Comparison of ENCODE assay signal across 19 cellular contexts in the genomic region with DNA sequence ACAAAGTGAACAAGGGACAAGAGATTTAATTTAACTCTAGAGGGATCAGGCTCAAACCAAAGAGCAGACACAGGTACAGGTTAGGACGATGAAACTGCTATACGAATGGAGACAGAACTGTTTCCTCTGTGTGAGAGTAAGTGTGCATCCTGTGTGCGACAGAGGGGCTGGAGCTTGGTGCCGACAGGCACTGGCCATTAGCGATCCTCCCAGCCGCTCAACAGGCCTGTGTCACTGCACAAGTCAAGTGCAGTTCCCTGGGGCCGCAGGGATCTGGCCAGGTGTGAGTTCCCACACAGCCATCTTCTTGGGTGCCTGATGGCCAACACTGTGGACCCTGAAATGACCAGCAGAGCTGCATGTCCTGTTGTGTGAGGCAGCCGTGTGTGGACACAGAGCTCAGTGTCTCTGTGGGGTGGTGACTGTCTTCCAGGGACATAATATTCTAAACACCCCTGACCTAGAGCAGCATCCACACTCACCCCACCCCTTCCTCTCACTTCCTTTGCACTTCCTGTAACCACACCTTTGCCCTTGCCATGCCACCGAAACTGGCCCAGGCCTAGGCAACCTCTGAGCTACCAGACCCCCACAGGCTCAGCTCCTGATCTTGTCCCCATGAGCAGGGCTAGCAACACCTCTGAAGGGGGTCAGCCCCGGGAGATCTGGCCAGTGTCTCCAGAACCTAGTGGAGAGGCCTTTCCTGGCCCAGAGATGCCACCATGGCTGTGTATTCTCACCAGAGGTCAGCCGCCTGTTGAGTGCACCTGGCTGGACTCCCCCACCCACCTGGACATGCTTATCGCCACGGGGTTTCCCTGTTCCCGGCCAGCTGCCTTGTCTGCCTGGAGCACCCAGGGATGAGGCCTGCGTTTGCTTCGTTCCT. TPM values are rescaled to one million over a fixed set of nuclear protein-coding genes. Genes with fewer than 3 reads are reported as not detected.
DNase-seq lines count a peak whose midpoint lies in the region; ATAC-seq and TF ChIP-seq lines count a peak whose summit lies in the region.
"Had no signal": no experiment of that assay in that cellular context is flagged by ENCODE, and none has a peak within 500 bp of the region (broad histone marks: within the 10 kb centered on the region; RNA-seq: fewer than 3 reads in every experiment).

No MANE protein-coding gene starts in this region.

- H3K4me3 ChIP-seq in H7 (ENCODE audit: insufficient read depth, low read depth, low read length): no peak overlapping the region
- H3K4me3 ChIP-seq: hepatocyte, suprapubic skin had no signal

- ATAC-seq in activated CD4-positive, alpha-beta T cell treated with anti-CD3 and anti-CD28 coated beads for 36 hours: no peak
- peak; percentile 48 for ATAC-seq in activated CD8-positive, alpha-beta T cell treated with anti-CD3 and anti-CD28 coated beads for 36 hours
- ATAC-seq in memory B cell (ENCODE audit: low read depth) (no peak), GM21390 (IDR thresholded peaks at IDR 0.05; ENCODE audit: unreplicated experiment) (no peak)
- ATAC-seq: left ventricle myocardium superior had no signal

- H3K4me1 Mint-ChIP-seq in activated CD4-positive, alpha-beta T cell treated with anti-CD3 and anti-CD28 coated beads for 36 hours: peaks cover 8% of the 10 kb centered on the region
- H3K4me1 Mint-ChIP-seq in activated CD8-positive, alpha-beta T cell treated with anti-CD3 and anti-CD28 coated beads for 36 hours (ENCODE audit: low read depth): peaks cover 13% of the 10 kb centered on the region
- peaks cover 4% of the 10 kb centered on the region for H3K4me1 Mint-ChIP-seq in memory B cell

- no peak overlapping the region for H3K4me3 Mint-ChIP-seq in activated CD4-positive, alpha-beta T cell treated with anti-CD3 and anti-CD28 coated beads for 36 hours
- H3K4me3 Mint-ChIP-seq in activated CD8-positive, alpha-beta T cell treated with anti-CD3 and anti-CD28 coated beads for 36 hours: no peak overlapping the region
- peak overlapping the region; percentile 46 for H3K4me3 Mint-ChIP-seq in memory B cell

- H3K36me3 Mint-ChIP-seq in activated CD4-positive, alpha-beta T cell treated with anti-CD3 and anti-CD28 coated beads for 36 hours (ENCODE audit: low read depth): no peaks in the 10 kb centered on the region
- no peaks in the 10 kb centered on the region for H3K36me3 Mint-ChIP-seq in activated CD8-positive, alpha-beta T cell treated with anti-CD3 and anti-CD28 coated beads for 36 hours (ENCODE audit: low read depth)
- no peaks in the 10 kb centered on the region for H3K36me3 Mint-ChIP-seq in memory B cell

- in situ Hi-C loops in G401 (cut with HindIII; ENCODE audit: low sequenced_read_pairs): no loop called here

- no peaks in the 10 kb centered on the region for H3K27me3 Mint-ChIP-seq in activated CD4-positive, alpha-beta T cell treated with anti-CD3 and anti-CD28 coated beads for 36 hours
- H3K27me3 Mint-ChIP-seq in activated CD8-positive, alpha-beta T cell treated with anti-CD3 and anti-CD28 coated beads for 36 hours: no peaks in the 10 kb centered on the region
- H3K27me3 Mint-ChIP-seq in memory B cell: peaks cover 2% of the 10 kb centered on the region

- H3K27ac Mint-ChIP-seq in activated CD4-positive, alpha-beta T cell treated with anti-CD3 and anti-CD28 coated beads for 36 hours: peak overlapping the region; percentile 78
- peak overlapping the region; percentile 85 for H3K27ac Mint-ChIP-seq in activated CD8-positive, alpha-beta T cell treated with anti-CD3 and anti-CD28 coated beads for 36 hours
- peak overlapping the region; percentile 3 for H3K27ac Mint-ChIP-seq in memory B cell

- intact Hi-C loops in activated CD4-positive, alpha-beta T cell treated with anti-CD3 and anti-CD28 coated beads for 36 hours (cut with DNase I, micrococcal nuclease): no loop called here
- intact Hi-C loops in activated CD8-positive, alpha-beta T cell treated with anti-CD3 and anti-CD28 coated beads for 36 hours (cut with micrococcal nuclease): no loop called here

- CTCF ChIA-PET in activated CD4-positive, alpha-beta T cell treated with anti-CD3 and anti-CD28 coated beads for 36 hours (lab: Charles Lee): interaction anchor here (0.6 to 2.3 kb wide), 4 partner anchors 11 to 266 kb away, joined by 3 to 9 read pairs (median 6); a partner anchor contains a TSS
- CTCF ChIA-PET in activated CD8-positive, alpha-beta T cell treated with anti-CD3 and anti-CD28 coated beads for 36 hours (lab: Charles Lee): interaction anchor here (0.7 to 6.3 kb wide), 3 partner anchors 12 to 150 kb away, joined by 3 to 41 read pairs (median 3); a partner anchor contains a TSS

- no peaks in the 10 kb centered on the region for H3K36me3 ChIP-seq in H7 (replicated peaks; ENCODE audit: control insufficient read depth, insufficient read depth, low read length)
- H3K36me3 ChIP-seq: brain microvascular endothelial cell, suprapubic skin had no signal

- POLR2A ChIA-PET in activated CD4-positive, alpha-beta T cell treated with anti-CD3 and anti-CD28 coated beads for 36 hours (lab: Charles Lee): no interaction called here
- POLR2A ChIA-PET in activated CD8-positive, alpha-beta T cell treated with anti-CD3 and anti-CD28 coated beads for 36 hours (lab: Charles Lee): interaction anchor here (0.8 to 3.0 kb wide), 5 partner anchors 10 to 275 kb away, joined by 3 to 19 read pairs (median 3); a partner anchor contains a TSS

- TF ChIP-seq CTCF in activated CD8-positive, alpha-beta T cell treated with anti-CD3 and anti-CD28 coated beads for 36 hours (IDR thresholded peaks at IDR 0.05): no peak

- no peak for DNase-seq in activated CD4-positive, alpha-beta T cell treated with anti-CD3 and anti-CD28 coated beads for 36 hours
- no peak for DNase-seq in activated CD4-positive, alpha-beta T cell treated with anti-CD3 and anti-CD28 coated beads, Interleukin-2, amount 50 U/mL, for 1 hour
- DNase-seq in H7 (peak; percentile 37), memory B cell (ENCODE audit: low spot score in 2 of 2) (no peak), G401 (ENCODE audit: low spot score) (no peak), SKM-1 (lab: John Stamatoyannopoulos, UW; ENCODE audit: unreplicated experiment) (no peak)
- DNase-seq in activated CD8-positive, alpha-beta T cell treated with anti-CD3 and anti-CD28 coated beads for 36 hours: no peak
- DNase-seq: 8988T; activated CD8-positive, alpha-beta memory T cell treated with anti-CD3 and anti-CD28 coated beads, Interleukin-2, amount 50 U/mL, for 4 hours; brain microvascular endothelial cell; C1 segment of cervical spinal cord; HCEC 1CT; left ventricle myocardium superior; NCI-H1092; SK-N-SH had no signal

- H3K9me3 Mint-ChIP-seq in activated CD4-positive, alpha-beta T cell treated with anti-CD3 and anti-CD28 coated beads for 36 hours (ENCODE audit: low read depth): no peaks in the 10 kb centered on the region
- H3K9me3 Mint-ChIP-seq in activated CD8-positive, alpha-beta T cell treated with anti-CD3 and anti-CD28 coated beads for 36 hours: no peaks in the 10 kb centered on the region
- no peaks in the 10 kb centered on the region for H3K9me3 Mint-ChIP-seq in memory B cell

- no peaks in the 10 kb centered on the region for H3K27me3 ChIP-seq in H7 (ENCODE audit: control insufficient read depth, insufficient read depth, low read length)
- H3K27me3 ChIP-seq: brain microvascular endothelial cell, hepatocyte, suprapubic skin had no signal

RNA-seq across cellular contexts. Expression of a gene that starts 11.7 kb away (rescaled TPM):
- total RNA-seq in activated CD4-positive, alpha-beta T cell treated with anti-CD3 and anti-CD28 coated beads for 36 hours: 100 to 1,000 TPM; 158 to 163 TPM
- 234 and 238 TPM in 2 replicates for total RNA-seq in H7 (2014; rRNA removed; shearing (Covaris generic))
- total RNA-seq in activated CD8-positive, alpha-beta T cell treated with anti-CD3 and anti-CD28 coated beads for 36 hours: 100 to 1,000 TPM; 197 TPM
- total RNA-seq in G401 (2014; rRNA removed; shearing (Covaris generic)): 133 and 136 TPM in 2 replicates

RNA-seq across cellular contexts. Expression of a gene that starts 34.4 kb away (rescaled TPM):
- not detected for total RNA-seq in activated CD4-positive, alpha-beta T cell treated with anti-CD3 and anti-CD28 coated beads for 36 hours
- total RNA-seq in H7 (2014; rRNA removed; shearing (Covaris generic)): 0.11 and 0.31 TPM in 2 replicates
- not detected for total RNA-seq in activated CD8-positive, alpha-beta T cell treated with anti-CD3 and anti-CD28 coated beads for 36 hours
- total RNA-seq in G401 (2014; rRNA removed; shearing (Covaris generic)): not detected in 2 replicates
- total RNA-seq: Daoy, hepatocyte had no signal

RNA-seq across cellular contexts. Expression of a gene that starts 34.4 kb away (rescaled TPM):
- total RNA-seq in activated CD4-positive, alpha-beta T cell treated with anti-CD3 and anti-CD28 coated beads for 36 hours: under 1 TPM; 0.14 to 0.21 TPM
- total RNA-seq in H7 (2014; rRNA removed; shearing (Covaris generic)): 1.5 and 1.7 TPM in 2 replicates
- under 1 TPM; 0.31 to 0.50 TPM for total RNA-seq in activated CD8-positive, alpha-beta T cell treated with anti-CD3 and anti-CD28 coated beads for 36 hours
- not detected in 2 replicates for total RNA-seq in G401 (2014; rRNA removed; shearing (Covaris generic))

Comparison
In these comparisons a context has a peak if more than half of its experiments do, and no peak if none do; other contexts are left out.
1. H3K27ac Mint-ChIP-seq: peak in every context shown above with its lines; median percentile 85 in activated CD8-positive, alpha-beta T cell treated with anti-CD3 and anti-CD28 coated beads for 36 hours; 78 in activated CD4-positive, alpha-beta T cell treated with anti-CD3 and anti-CD28 coated beads for 36 hours; 3 in memory B cell.